ENCODE assay signal across 1 cellular context in the genomic region with DNA sequence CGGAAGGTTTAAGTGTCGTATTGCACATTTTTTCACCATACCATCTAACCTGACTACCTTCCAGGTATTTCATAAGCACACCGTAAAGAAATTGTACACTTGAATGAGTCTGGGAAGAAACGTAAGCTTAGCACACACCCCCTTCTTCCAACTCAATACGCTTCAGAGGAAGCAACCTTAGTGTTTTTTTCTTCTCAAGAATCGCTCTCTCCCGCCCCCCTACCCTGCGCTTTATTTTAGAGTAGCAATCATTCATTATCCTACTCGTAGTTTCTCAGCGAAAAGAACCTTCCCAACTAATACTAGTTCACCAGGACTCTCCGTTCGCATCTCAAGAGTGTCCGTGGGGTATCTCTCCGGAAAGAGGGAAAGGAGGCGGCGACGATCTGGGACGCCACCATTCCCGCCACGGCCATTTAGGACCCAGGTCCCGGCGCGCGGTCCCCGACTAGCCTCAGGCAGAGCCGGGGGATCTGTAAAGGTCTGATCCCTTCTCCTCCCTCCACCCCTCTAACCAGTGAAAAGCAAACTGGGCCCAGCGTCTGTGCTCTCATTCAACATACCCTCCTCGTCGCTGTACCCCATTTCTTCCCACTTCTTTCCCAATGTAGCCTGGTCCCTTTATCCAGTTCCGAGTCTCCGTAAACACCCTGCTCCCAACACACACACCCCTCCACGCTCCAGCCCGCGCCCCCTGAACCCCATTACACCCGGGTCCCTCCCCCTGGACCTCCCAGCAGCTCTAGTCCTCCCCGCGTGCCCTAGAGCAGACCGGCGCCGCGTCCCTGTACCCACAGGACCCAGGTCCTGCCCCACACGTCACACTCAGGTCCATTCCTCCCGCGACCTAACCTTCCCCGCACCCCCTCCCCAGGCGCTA.
TF ChIP-seq lines count a peak whose summit lies in the region.

No MANE protein-coding gene starts in this region.

TF ChIP-seq in HEK293, 187 proteins besides CTCF, POLR2A, EP300 and RAD21 (continued from another document):
- TF ChIP-seq SALL2 (tag by site-specific recombination; IDR thresholded peaks at IDR 0.05; ENCODE audit: borderline replicate concordance) (no peak), ZNF354C (tag by site-specific recombination; IDR thresholded peaks at IDR 0.05; ENCODE audit: borderline replicate concordance, low read depth) (no peak), KLF7 (tag by site-specific recombination; IDR thresholded peaks at IDR 0.05; ENCODE audit: borderline replicate concordance) (no peak; the same call in 1 of the 2 replicates), ZNF514 (tag by site-specific recombination; IDR thresholded peaks at IDR 0.05) (no peak), ZSCAN23 (tag by site-specific recombination; IDR thresholded peaks at IDR 0.05) (no peak), YY2 (tag by site-specific recombination; IDR thresholded peaks at IDR 0.05) (no peak), ZNF114 (tag by site-specific recombination; IDR thresholded peaks at IDR 0.05) (no peak), GLI2 (tag by site-specific recombination; IDR thresholded peaks at IDR 0.05; ENCODE audit: borderline replicate concordance, low read depth) (no peak), ZBTB8A (tag by site-specific recombination; IDR thresholded peaks at IDR 0.05) (peak; percentile 73; the same call in 1 of the 2 replicates), ZNF561 (tag by site-specific recombination; IDR thresholded peaks at IDR 0.05; ENCODE audit: borderline replicate concordance) (no peak), ZNF266 (tag by site-specific recombination; IDR thresholded peaks at IDR 0.05; ENCODE audit: low read depth) (no peak), ZNF350 (tag by site-specific recombination; IDR thresholded peaks at IDR 0.05) (no peak), ZNF138 (tag by site-specific recombination; IDR thresholded peaks at IDR 0.05; ENCODE audit: borderline replicate concordance) (no peak)
- TF ChIP-seq, protein P1, sequence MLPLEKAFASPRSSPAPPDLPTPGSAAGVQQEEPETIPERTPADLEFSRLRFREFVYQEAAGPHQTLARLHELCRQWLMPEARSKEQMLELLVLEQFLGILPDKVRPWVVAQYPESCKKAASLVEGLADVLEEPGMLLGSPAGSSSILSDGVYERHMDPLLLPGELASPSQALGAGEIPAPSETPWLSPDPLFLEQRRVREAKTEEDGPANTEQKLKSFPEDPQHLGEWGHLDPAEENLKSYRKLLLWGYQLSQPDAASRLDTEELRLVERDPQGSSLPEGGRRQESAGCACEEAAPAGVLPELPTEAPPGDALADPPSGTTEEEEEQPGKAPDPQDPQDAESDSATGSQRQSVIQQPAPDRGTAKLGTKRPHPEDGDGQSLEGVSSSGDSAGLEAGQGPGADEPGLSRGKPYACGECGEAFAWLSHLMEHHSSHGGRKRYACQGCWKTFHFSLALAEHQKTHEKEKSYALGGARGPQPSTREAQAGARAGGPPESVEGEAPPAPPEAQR (tag by site-specific recombination; IDR thresholded peaks at IDR 0.05), result no peak
- TF ChIP-seq, protein P2, sequence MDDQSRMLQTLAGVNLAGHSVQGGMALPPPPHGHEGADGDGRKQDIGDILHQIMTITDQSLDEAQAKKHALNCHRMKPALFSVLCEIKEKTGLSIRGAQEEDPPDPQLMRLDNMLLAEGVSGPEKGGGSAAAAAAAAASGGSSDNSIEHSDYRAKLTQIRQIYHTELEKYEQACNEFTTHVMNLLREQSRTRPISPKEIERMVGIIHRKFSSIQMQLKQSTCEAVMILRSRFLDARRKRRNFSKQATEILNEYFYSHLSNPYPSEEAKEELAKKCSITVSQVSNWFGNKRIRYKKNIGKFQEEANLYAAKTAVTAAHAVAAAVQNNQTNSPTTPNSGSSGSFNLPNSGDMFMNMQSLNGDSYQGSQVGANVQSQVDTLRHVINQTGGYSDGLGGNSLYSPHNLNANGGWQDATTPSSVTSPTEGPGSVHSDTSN (CRISPR knock-in tag; IDR thresholded peaks at IDR 0.05), result no peak
- TF ChIP-seq, protein P3, sequence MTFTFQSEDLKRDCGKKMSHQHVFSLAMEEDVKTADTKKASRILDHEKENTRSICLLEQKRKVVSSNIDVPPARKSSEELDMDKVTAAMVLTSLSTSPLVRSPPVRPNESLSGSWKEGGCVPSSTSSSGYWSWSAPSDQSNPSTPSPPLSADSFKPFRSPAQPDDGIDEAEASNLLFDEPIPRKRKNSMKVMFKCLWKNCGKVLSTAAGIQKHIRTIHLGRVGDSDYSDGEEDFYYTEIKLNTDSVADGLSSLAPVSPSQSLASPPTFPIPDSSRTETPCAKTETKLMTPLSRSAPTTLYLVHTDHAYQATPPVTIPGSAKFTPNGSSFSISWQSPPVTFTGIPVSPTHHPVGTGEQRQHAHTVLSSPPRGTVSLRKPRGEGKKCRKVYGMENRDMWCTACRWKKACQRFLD (tag by site-specific recombination; IDR thresholded peaks at IDR 0.05), result no peak
- TF ChIP-seq, protein P4, sequence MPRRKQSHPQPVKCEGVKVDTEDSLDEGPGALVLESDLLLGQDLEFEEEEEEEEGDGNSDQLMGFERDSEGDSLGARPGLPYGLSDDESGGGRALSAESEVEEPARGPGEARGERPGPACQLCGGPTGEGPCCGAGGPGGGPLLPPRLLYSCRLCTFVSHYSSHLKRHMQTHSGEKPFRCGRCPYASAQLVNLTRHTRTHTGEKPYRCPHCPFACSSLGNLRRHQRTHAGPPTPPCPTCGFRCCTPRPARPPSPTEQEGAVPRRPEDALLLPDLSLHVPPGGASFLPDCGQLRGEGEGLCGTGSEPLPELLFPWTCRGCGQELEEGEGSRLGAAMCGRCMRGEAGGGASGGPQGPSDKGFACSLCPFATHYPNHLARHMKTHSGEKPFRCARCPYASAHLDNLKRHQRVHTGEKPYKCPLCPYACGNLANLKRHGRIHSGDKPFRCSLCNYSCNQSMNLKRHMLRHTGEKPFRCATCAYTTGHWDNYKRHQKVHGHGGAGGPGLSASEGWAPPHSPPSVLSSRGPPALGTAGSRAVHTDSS (tag by site-specific recombination; IDR thresholded peaks at IDR 0.05), result no peak
